In genomic region chr7:9727467-9727869, GRCh38 we compare ENCODE assay signal across 6 cellular contexts.
DNase-seq lines count a peak whose midpoint lies in the region; ATAC-seq and TF ChIP-seq lines count a peak whose summit lies in the region.
"Not testable (repeated sequence)": the region's sequence is repeated elsewhere in the genome, so short reads cannot be mapped to it uniquely, and the experiment has no call there.

No MANE protein-coding gene starts in this region.

- H3K36me3 Mint-ChIP-seq in chondrocyte (ENCODE audit: low read depth) = not testable (repeated sequence)

- TF ChIP-seq CTCF in chondrocyte (IDR thresholded peaks at IDR 0.05); upper lobe of right lung (IDR thresholded peaks at IDR 0.05): not testable (repeated sequence)

- H3K4me3 ChIP-seq in upper lobe of right lung = not testable (repeated sequence)

- intact Hi-C loops in left ventricle myocardium superior (cut with micrococcal nuclease); posterior vena cava (cut with DNase I); upper lobe of right lung (cut with DNase I): not testable (repeated sequence)

- not testable (repeated sequence) for H3K36me3 ChIP-seq in upper lobe of right lung

- H3K27ac ChIP-seq in upper lobe of right lung = not testable (repeated sequence)

- H3K4me1 ChIP-seq in upper lobe of right lung = not testable (repeated sequence)

- H3K27me3 Mint-ChIP-seq in chondrocyte (ENCODE audit: low read depth) = not testable (repeated sequence)

- DNase-seq in GM03348 (ENCODE audit: low spot score) (peak; percentile 1), chondrocyte (ENCODE audit: low spot score) (peak; percentile 70), left ventricle myocardium superior (peak; percentile 12), mesenteric fat pad (ENCODE audit: low spot score) (peak; percentile 60), posterior vena cava (ENCODE audit: low spot score) (peak; percentile 56)
- DNase-seq in upper lobe of right lung = not testable (repeated sequence)

- H3K27ac Mint-ChIP-seq in chondrocyte (ENCODE audit: unreplicated experiment) = not testable (repeated sequence)

- H3K9me3 ChIP-seq in upper lobe of right lung = not testable (repeated sequence)

- H3K4me1 Mint-ChIP-seq in chondrocyte (ENCODE audit: low read depth) = not testable (repeated sequence)

- not testable (repeated sequence) for ATAC-seq in left ventricle myocardium superior
- peak; percentile 34 for ATAC-seq in upper lobe of right lung

- H3K4me3 Mint-ChIP-seq in chondrocyte (ENCODE audit: unreplicated experiment) = not testable (repeated sequence)

- H3K27me3 ChIP-seq in upper lobe of right lung = not testable (repeated sequence)

- not testable (repeated sequence) for H3K9me3 Mint-ChIP-seq in chondrocyte (ENCODE audit: low read depth)
